In genomic region chr2:32250290-32250689, GRCh38 we compare ENCODE assay signal across 31 cellular contexts. TPM values are rescaled to one million over a fixed set of nuclear protein-coding genes. Genes with fewer than 3 reads are reported as not detected.
A peak's percentile ranks its signal among the peaks of the same experiment; 100 is the strongest.
DNase-seq lines count a peak whose midpoint lies in the region; ATAC-seq, FAIRE-seq and TF ChIP-seq lines count a peak whose summit lies in the region.
"Had no signal": no experiment of that assay in that cellular context is flagged by ENCODE, and none has a peak within 500 bp of the region (broad histone marks: within the 10 kb centered on the region; RNA-seq: fewer than 3 reads in every experiment).

No MANE protein-coding gene starts in this region.

- no peak overlapping the region for H3K9ac ChIP-seq in HepG2 (ENCODE audit: insufficient read depth, low read depth, low read length)
- H3K9ac ChIP-seq: BLaER1 treated with 17β-estradiol and CSF1 and Interleukin-3, amounts not matched to agents 10 nM and 100 nM had no signal

- ATAC-seq in HepG2 (peak; percentile 78), right lobe of liver (no peak), GM18867 (IDR thresholded peaks at IDR 0.05; ENCODE audit: unreplicated experiment) (no peak)
- ATAC-seq: CD8-positive, alpha-beta T cell; GM12878 had no signal

- no peak for FAIRE-seq in HepG2 (lab: Jason Lieb, UNC)
- FAIRE-seq: A549, GM12878, GM12892, GM18507, GM19239 had no signal

- no peak for TF ChIP-seq POLR2A in HepG2 (IDR thresholded peaks at IDR 0.05; ENCODE audit: insufficient read depth in 1 of 2, low read depth in 2 of 2, low read length in 2 of 2)
- TF ChIP-seq POLR2A in right lobe of liver (IDR thresholded peaks at IDR 0.05) = no peak

- no peaks in the 10 kb centered on the region for H3K79me2 ChIP-seq in HepG2 (ENCODE audit: insufficient read depth, low read length)

- H3K9me3 ChIP-seq in HepG2 (ENCODE audit: low read length) = no peaks in the 10 kb centered on the region
- no peaks in the 10 kb centered on the region for H3K9me3 ChIP-seq in right lobe of liver
- H3K9me3 ChIP-seq: A549; BLaER1 treated with 17β-estradiol and CSF1 and Interleukin-3, amounts not matched to agents 10 nM and 100 nM had no signal

- CTCF ChIA-PET in HepG2 (lab: Yijun Ruan, JAX; ENCODE audit: low intra/inter-chr PET ratio, low total read pairs) = no interaction called here

- 26% methylated on average over 10 of the region's 10 CpGs for WGBS in HepG2 (ENCODE audit: low lambda C conversion rate)
- WGBS in right lobe of liver (ENCODE audit: insufficient coverage, low coverage, low lambda C conversion rate, missing lambda C conversion rate) = 63% methylated on average over 9 of the region's 10 CpGs

- H3K36me3 ChIP-seq in HepG2 (replicated peaks in 1 of 2; ENCODE audit: control insufficient read depth in 1 of 2, insufficient read depth in 2 of 2, low read length in 2 of 2) = no peaks in the 10 kb centered on the region
- no peaks in the 10 kb centered on the region for H3K36me3 ChIP-seq in right lobe of liver

- POLR2A ChIA-PET in HepG2 (lab: Yijun Ruan, JAX) = no interaction called here

- peak overlapping the region; percentile 57 for H3K4me2 ChIP-seq in HepG2 (ENCODE audit: low read depth, low read length)
- H3K4me2 ChIP-seq: A549; BLaER1 treated with 17β-estradiol and CSF1 and Interleukin-3, amounts not matched to agents 10 nM and 100 nM had no signal

- no peak overlapping the region for H2AFZ ChIP-seq in HepG2 (ENCODE audit: low read length)

- peak overlapping the region in 1 of 3 experiments; percentile 29; a peak in 2 of 6 replicates for H3K4me3 ChIP-seq in HepG2 (replicated peaks in 1 of 3; ENCODE audit: insufficient read depth in 1 of 3, low read depth in 2 of 3, low read length in 3 of 3)
- no peak overlapping the region for H3K4me3 ChIP-seq in right lobe of liver
- H3K4me3 ChIP-seq: A549; BLaER1 treated with 17β-estradiol and CSF1 and Interleukin-3, amounts not matched to agents 10 nM and 100 nM; GM12878 had no signal

- H3K27me3 ChIP-seq in HepG2 (ENCODE audit: control insufficient read depth in 1 of 2, insufficient read depth in 2 of 2, low read length in 2 of 2) (no peaks in the 10 kb centered on the region; a peak in 1 of 5 replicates), right lobe of liver (no peaks in the 10 kb centered on the region)
- H3K27me3 ChIP-seq: BLaER1 treated with 17β-estradiol and CSF1 and Interleukin-3, amounts not matched to agents 10 nM and 100 nM had no signal

- intact Hi-C loops in HepG2 (cut with micrococcal nuclease; ENCODE audit: unreplicated experiment) (no loop called here), right lobe of liver (cut with DNase I) (no loop called here)

- in situ Hi-C loops in HepG2 (cut with HindIII; ENCODE audit: extremely low pct_ligation_motif_present, low pct_unique_long_range_greater_than_20kb) = no loop called here

- no peak overlapping the region for H3K27ac ChIP-seq in HepG2 (ENCODE audit: extremely low read length, insufficient read depth, low read length)
- H3K27ac ChIP-seq in right lobe of liver = no peak overlapping the region
- H3K27ac ChIP-seq: 22Rv1; A549; BLaER1 treated with 17β-estradiol and CSF1 and Interleukin-3, amounts not matched to agents 10 nM and 100 nM; C4-2B had no signal

- TF ChIP-seq CTCF in HepG2 (CRISPR knock-in tag; IDR thresholded peaks at IDR 0.05) (no peak), right lobe of liver (IDR thresholded peaks at IDR 0.05) (no peak)

- peaks cover 38% of the 10 kb centered on the region for H3K4me1 ChIP-seq in HepG2 (ENCODE audit: insufficient read depth, low read length)
- H3K4me1 ChIP-seq in right lobe of liver = no peaks in the 10 kb centered on the region
- H3K4me1 ChIP-seq: A549; BLaER1 treated with 17β-estradiol and CSF1 and Interleukin-3, amounts not matched to agents 10 nM and 100 nM had no signal

- TF ChIP-seq EP300 in HepG2 (IDR thresholded peaks at IDR 0.05; ENCODE audit: low read depth in 2 of 2, low read length in 2 of 2) (0 out of 4 replicates have a peak, but pooled peaks of 1 of the 2 experiments have one; percentile 28), HepG2 (CRISPR knock-in tag; IDR thresholded peaks at IDR 0.05; ENCODE audit: borderline replicate concordance) (no peak)

- no peaks in the 10 kb centered on the region for H4K20me1 ChIP-seq in HepG2 (ENCODE audit: insufficient read depth, low read length)
- H4K20me1 ChIP-seq: BLaER1 treated with 17β-estradiol and CSF1 and Interleukin-3, amounts not matched to agents 10 nM and 100 nM had no signal

- peak; percentile 32 for DNase-seq in HepG2 (ENCODE audit: low spot score)
- DNase-seq in right lobe of liver = no peak
- peak; percentile 30 for DNase-seq in brain pericyte (ENCODE audit: low read depth, low spot score)
- peak; percentile 37 for DNase-seq in islet precursor cell
- DNase-seq in smooth muscle cell of the brain vasculature (ENCODE audit: low read depth, low spot score) = peak; percentile 46
- no peak for DNase-seq in NCI-H345 treated with DMSO at 0.1 percent for 48 hours (lab: John Stamatoyannopoulos, UW; ENCODE audit: unreplicated experiment)
- DNase-seq in activated CD4-positive, alpha-beta T cell treated with anti-CD3 and anti-CD28 coated beads for 4 hours = no peak
- DNase-seq: AML-193; CD4-positive, alpha-beta T cell; CD8-positive, alpha-beta T cell; COR-L47; DMS 273 treated with DMSO at 0.1 percent for 48 hours; DMS153; DMS53; DMS79; DND-41; EL; GDM1 had no signal

- BruUV-seq in HepG2 (replicated peaks; lab: Mats Ljungman, UMichigan) = no TSS peak

- no peak for TF ChIP-seq RAD21 in HepG2 (CRISPR knock-in tag; IDR thresholded peaks at IDR 0.05)

TF ChIP-seq in HepG2, 621 proteins besides CTCF, POLR2A, EP300 and RAD21 (continues in another document):
- TF ChIP-seq ZKSCAN5 (CRISPR knock-in tag; IDR thresholded peaks at IDR 0.05) = no peak

RNA-seq across cellular contexts. Expression of gene NLRC4, which starts 14.4 kb away (rescaled TPM):
- total RNA-seq in HepG2 (2016; rRNA removed; fragmentation: Illumina TruSeq; extraction: Trizol) = 0.06 and 0.15 TPM in 2 replicates
- total RNA-seq in HepG2 (2016; cell fraction: cytosol; rRNA removed; fragmentation: Illumina TruSeq; extraction: Trizol; ENCODE audit: low read depth) = not detected in 2 replicates
- 0.11 TPM in 1 of 2 replicates, not detected in the other for total RNA-seq in HepG2 (2016; cell fraction: insoluble cytoplasmic fraction; rRNA removed; fragmentation: Illumina TruSeq; extraction: Trizol)
- total RNA-seq in HepG2 (2016; cell fraction: membrane; rRNA removed; fragmentation: Illumina TruSeq; extraction: Trizol) = 0.03 TPM in 1 of 2 replicates, not detected in the other
- 0.19 TPM in 1 of 2 replicates, not detected in the other for total RNA-seq in HepG2 (2016; cell fraction: nucleus; rRNA removed; fragmentation: Illumina TruSeq; extraction: Trizol)
- polyA plus RNA-seq in HepG2 (2011; rRNA removed) = 0.29 and 0.34 TPM in 2 replicates
- 0.17 and 0.32 TPM in 2 replicates for polyA plus RNA-seq in HepG2 (2011; cell fraction: cytosol; rRNA removed)
- polyA plus RNA-seq in HepG2 (2011; cell fraction: nucleus; rRNA removed) = 0.31 and 0.32 TPM in 2 replicates
- 0.49 and 1.3 TPM in 2 replicates for polyA plus RNA-seq in HepG2 (2012)
- not detected in 2 replicates for polyA plus RNA-seq in HepG2 (2016; cell fraction: cytosol; fragmentation: Illumina TruSeq; extraction: Trizol; ENCODE audit: low read depth)
- 0.09 TPM in 1 of 2 replicates, not detected in the other for polyA plus RNA-seq in HepG2 (2016; cell fraction: insoluble cytoplasmic fraction; fragmentation: Illumina TruSeq; extraction: Trizol; ENCODE audit: low read depth)
- polyA plus RNA-seq in HepG2 (2016; cell fraction: membrane; fragmentation: Illumina TruSeq; extraction: Trizol; ENCODE audit: low read depth) = not detected in 2 replicates
- polyA plus RNA-seq in HepG2 (2016; cell fraction: nucleus; fragmentation: Illumina TruSeq; extraction: Trizol; ENCODE audit: insufficient read depth, low read depth) = 0.23 TPM in 1 of 2 replicates, not detected in the other
- polyA minus RNA-seq in HepG2 (2011; rRNA and poly(A)+ RNA removed; ENCODE audit: low replicate concordance) = 0.05 and 0.06 TPM in 2 replicates
- polyA minus RNA-seq in HepG2 (2011; cell fraction: cytosol; rRNA and poly(A)+ RNA removed) = 0.20 and 0.53 TPM in 2 replicates
- 0.64 and 1.1 TPM in 2 replicates for polyA minus RNA-seq in HepG2 (2011; cell fraction: nucleus; rRNA and poly(A)+ RNA removed)
- 1 to 10 TPM in 2 of 6 experiments, under 1 TPM in 4; 0.56 to 1.9 (median 0.81) TPM for total RNA-seq in right lobe of liver
- total RNA-seq: A172; CD8-positive, alpha-beta T cell; Daoy; G401 had no signal
- polyA plus RNA-seq: BJ had no signal

RNA-seq across cellular contexts. Expression of gene YIPF4, which starts 27.4 kb away (rescaled TPM):
- total RNA-seq in HepG2 (2016; rRNA removed; fragmentation: Illumina TruSeq; extraction: Trizol) (39.1 and 43.9 TPM in 2 replicates), right lobe of liver (10 to 100 TPM in 5 of 6 experiments, 1 to 10 TPM in 1; 8.8 to 49.3 (median 29.9) TPM)
- 5.4 and 7.7 TPM in 2 replicates for total RNA-seq in HepG2 (2016; cell fraction: cytosol; rRNA removed; fragmentation: Illumina TruSeq; extraction: Trizol; ENCODE audit: low read depth)
- 43.3 and 45.3 TPM in 2 replicates for total RNA-seq in HepG2 (2016; cell fraction: insoluble cytoplasmic fraction; rRNA removed; fragmentation: Illumina TruSeq; extraction: Trizol)
- 15.9 and 17.6 TPM in 2 replicates for total RNA-seq in HepG2 (2016; cell fraction: membrane; rRNA removed; fragmentation: Illumina TruSeq; extraction: Trizol)
- 32.7 and 48.1 TPM in 2 replicates for total RNA-seq in HepG2 (2016; cell fraction: nucleus; rRNA removed; fragmentation: Illumina TruSeq; extraction: Trizol)
- polyA plus RNA-seq in HepG2 (2011; rRNA removed) = 16.0 and 19.0 TPM in 2 replicates
- 4.0 and 10.3 TPM in 2 replicates for polyA plus RNA-seq in HepG2 (2011; cell fraction: cytosol; rRNA removed)
- 3.5 and 4.7 TPM in 2 replicates for polyA plus RNA-seq in HepG2 (2011; cell fraction: nucleus; rRNA removed)
- 59.3 and 77.8 TPM in 2 replicates for polyA plus RNA-seq in HepG2 (2012)
- 5.9 and 9.7 TPM in 2 replicates for polyA plus RNA-seq in HepG2 (2016; cell fraction: cytosol; fragmentation: Illumina TruSeq; extraction: Trizol; ENCODE audit: low read depth)
- polyA plus RNA-seq in HepG2 (2016; cell fraction: insoluble cytoplasmic fraction; fragmentation: Illumina TruSeq; extraction: Trizol; ENCODE audit: low read depth) = 34.4 and 43.8 TPM in 2 replicates
- polyA plus RNA-seq in HepG2 (2016; cell fraction: membrane; fragmentation: Illumina TruSeq; extraction: Trizol; ENCODE audit: low read depth) = 10.6 and 14.6 TPM in 2 replicates
- polyA plus RNA-seq in HepG2 (2016; cell fraction: nucleus; fragmentation: Illumina TruSeq; extraction: Trizol; ENCODE audit: insufficient read depth, low read depth) = 37.2 and 38.4 TPM in 2 replicates
- 3.9 and 4.0 TPM in 2 replicates for polyA minus RNA-seq in HepG2 (2011; rRNA and poly(A)+ RNA removed; ENCODE audit: low replicate concordance)
- 10.0 and 20.0 TPM in 2 replicates for polyA minus RNA-seq in HepG2 (2011; cell fraction: cytosol; rRNA and poly(A)+ RNA removed)
- 21.8 and 32.4 TPM in 2 replicates for polyA minus RNA-seq in HepG2 (2011; cell fraction: nucleus; rRNA and poly(A)+ RNA removed)

Comparison
In these comparisons a context has a peak if more than half of its experiments do, and no peak if none do; other contexts are left out.
1. DNase-seq: peak in HepG2 (single experiment), brain pericyte (single experiment), islet precursor cell (single experiment) and smooth muscle cell of the brain vasculature (single experiment); none in right lobe of liver (0 of 3), NCI-H345 treated with DMSO at 0.1 percent for 48 hours (single experiment) and activated CD4-positive, alpha-beta T cell treated with anti-CD3 and anti-CD28 coated beads for 4 hours (0 of 2).